2 cellular contexts compared by ENCODE assay signal in the genomic region with DNA sequence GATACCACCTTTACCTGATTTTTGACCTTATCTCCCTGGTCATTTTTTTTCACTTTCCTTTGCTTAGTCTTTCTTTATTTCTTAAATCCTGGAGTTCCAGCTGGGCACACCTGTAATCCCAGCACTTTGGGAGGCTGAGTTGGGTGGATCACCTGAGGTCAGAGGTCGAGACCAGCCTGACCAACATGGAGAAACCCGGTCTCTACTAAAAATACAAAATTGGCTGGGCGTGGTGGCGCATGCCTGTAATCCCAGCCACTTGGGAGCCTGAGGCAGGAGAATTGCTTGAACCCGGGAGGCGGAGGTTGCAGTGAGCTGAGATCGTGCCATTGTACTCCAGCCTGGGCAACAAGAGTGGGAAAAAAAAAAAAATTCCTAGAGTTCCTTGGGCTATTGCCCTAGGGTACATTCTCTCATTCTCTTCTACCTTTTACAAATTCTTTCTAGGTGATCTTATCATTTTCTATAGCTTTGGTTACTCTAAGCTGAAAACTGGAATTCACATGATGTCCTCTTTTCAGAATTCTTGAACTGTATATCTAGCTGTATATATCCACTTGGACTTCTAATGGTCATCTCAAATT.
TF ChIP-seq lines count a peak whose summit lies in the region.

No MANE protein-coding gene starts in this region.

TF ChIP-seq in HEK293, 187 proteins besides CTCF, POLR2A, EP300 and RAD21:
- TF ChIP-seq ZEB2 (tag by site-specific recombination; IDR thresholded peaks at IDR 0.05): 0 out of 2 replicates have a peak, but pooled peaks have one; percentile 8

TF ChIP-seq in K562, 482 proteins besides CTCF, POLR2A, EP300 and RAD21:
- 0 out of 2 replicates have a peak, but pooled peaks have one; percentile 3 for TF ChIP-seq RBFOX2 (IDR thresholded peaks at IDR 0.05; ENCODE audit: low read depth, low read length)
TF ChIP-seq in K562: peak in this region for 1; not testable (repeated sequence) for 481.
